19 cellular contexts compared by ENCODE assay signal in genomic region chr6:79993012-79993910, GRCh38. TPM values are rescaled to one million over a fixed set of nuclear protein-coding genes. Genes with fewer than 3 reads are reported as not detected.
DNase-seq lines count a peak whose midpoint lies in the region; ATAC-seq, FAIRE-seq and TF ChIP-seq lines count a peak whose summit lies in the region.
"Had no signal": no experiment of that assay in that cellular context is flagged by ENCODE, and none has a peak within 500 bp of the region (broad histone marks: within the 10 kb centered on the region; RNA-seq: fewer than 3 reads in every experiment).

No MANE protein-coding gene starts in this region.

- no peak for ATAC-seq in Right ventricle myocardium inferior
- peak; percentile 17 for ATAC-seq in stimulated activated memory B cell treated with anti-CD40 and anti-IgM and Interleukin-4, amounts not matched to agents 10 μg/mL and 1 μg/mL and 100 μg/mL, for 72 hours

- peak overlapping the region; percentile 10; the same call in 1 of the 2 replicates for H2BK12ac ChIP-seq in H1 (ENCODE audit: low read depth, low read length)

- H2BK15ac ChIP-seq in H1 (ENCODE audit: low read length) = no peak overlapping the region; the same call in 1 of the 2 replicates

- H3K56ac ChIP-seq in H1 (replicated peaks; ENCODE audit: insufficient read length, low read depth, low read length) = no peak overlapping the region

- H3K23me2 ChIP-seq in H1 (ENCODE audit: low read depth, low read length) = no peaks in the 10 kb centered on the region

- no peak for TF ChIP-seq EP300 in H1 (IDR thresholded peaks at IDR 0.05; ENCODE audit: borderline replicate concordance in 1 of 2, low read depth in 2 of 2, low read length in 2 of 2)

- H3K27me3 Mint-ChIP-seq in stimulated activated memory B cell treated with anti-CD40 and anti-IgM and Interleukin-4, amounts not matched to agents 10 μg/mL and 1 μg/mL and 100 μg/mL, for 72 hours = no peaks in the 10 kb centered on the region
- peaks cover 10% of the 10 kb centered on the region for H3K27me3 Mint-ChIP-seq in activated T-helper 1 cell treated with anti-CD3 and anti-CD28 coated beads, Interleukin-12 subunit alpha, Interleukin-12 subunit beta, Interleukin-2, Interleukin-4 antibody, amounts not matched to agents 30 ng/mL and 10 ng/mL and 1 ng/mL, durations not matched to agents 14 hours and 24 hours and 36 hours (ENCODE audit: insufficient read depth)

- FAIRE-seq in H1 (lab: Jason Lieb, UNC) = peak; percentile 39

- no peak overlapping the region; the same call in 1 of the 2 replicates for H4K8ac ChIP-seq in H1 (ENCODE audit: extremely low read depth, insufficient read depth, low read length)

- H3K4me2 ChIP-seq in H1 (ENCODE audit: insufficient read depth in 1 of 2, low read depth in 2 of 2, low read length in 2 of 2) = peak overlapping the region; percentile 34 to 48; a peak in 2 of 4 replicates

- H3K36me3 Mint-ChIP-seq in stimulated activated memory B cell treated with anti-CD40 and anti-IgM and Interleukin-4, amounts not matched to agents 10 μg/mL and 1 μg/mL and 100 μg/mL, for 72 hours = no peaks in the 10 kb centered on the region
- no peaks in the 10 kb centered on the region for H3K36me3 Mint-ChIP-seq in activated T-helper 1 cell treated with anti-CD3 and anti-CD28 coated beads, Interleukin-12 subunit alpha, Interleukin-12 subunit beta, Interleukin-2, Interleukin-4 antibody, amounts not matched to agents 30 ng/mL and 10 ng/mL and 1 ng/mL, durations not matched to agents 14 hours and 24 hours and 36 hours (ENCODE audit: low read depth)
- H3K36me3 Mint-ChIP-seq: CD4-positive, CD25-positive, alpha-beta regulatory T cell had no signal

- no peak overlapping the region for H3K4ac ChIP-seq in H1 (replicated peaks; ENCODE audit: insufficient read length, low read depth, low read length)

- H3K14ac ChIP-seq in H1 (ENCODE audit: insufficient read length) = no peak overlapping the region

- no peaks in the 10 kb centered on the region for H4K20me1 ChIP-seq in H1 (replicated peaks in 1 of 2; ENCODE audit: control insufficient read depth in 1 of 2, insufficient read depth in 2 of 2, low read length in 2 of 2)

- no peak overlapping the region for H3K4me3 ChIP-seq in NT2/D1 (ENCODE audit: insufficient read length, low read depth)
- peak overlapping the region in 1 of 4 experiments; percentile 40; a peak in 1 of 8 replicates for H3K4me3 ChIP-seq in H1 (ENCODE audit: extremely low read depth in 1 of 4, insufficient read depth in 2 of 4, low read depth in 3 of 4, low read length in 4 of 4)

- peak overlapping the region; percentile 43; the same call in 1 of the 2 replicates for H2BK20ac ChIP-seq in H1 (ENCODE audit: low read length)

- H2BK120ac ChIP-seq in H1 (replicated peaks; ENCODE audit: low read depth, low read length) = peak overlapping the region; percentile 43

- H3K9ac ChIP-seq in NT2/D1 (ENCODE audit: insufficient read length, low read depth) (no peak overlapping the region), H1 (replicated peaks in 1 of 4; ENCODE audit: extremely low read depth in 1 of 4, low read depth in 3 of 4, low read length in 3 of 4) (no peak overlapping the region)

- H3K79me2 ChIP-seq in H1 (ENCODE audit: control insufficient read depth in 1 of 2, insufficient read depth in 2 of 2, low read length in 2 of 2) = no peaks in the 10 kb centered on the region

- H3K4me1 ChIP-seq in NT2/D1 (ENCODE audit: insufficient read depth, insufficient read length) (no peaks in the 10 kb centered on the region), H1 (replicated peaks in 1 of 4; ENCODE audit: control insufficient read depth in 3 of 4, insufficient read depth in 4 of 4, low read length in 3 of 4) (peaks cover 5 to 13% (median 10%) of the 10 kb centered on the region in 4 experiments; a peak in 6 of 7 replicates)
- H3K4me1 ChIP-seq: BE2C had no signal

- peak overlapping the region; percentile 83; the same call in 1 of the 2 replicates for H2BK5ac ChIP-seq in H1 (ENCODE audit: low read depth, low read length)

- peak overlapping the region; percentile 2; the same call in 1 of the 2 replicates for H3K18ac ChIP-seq in H1 (ENCODE audit: extremely low read depth, low read length)

- H3K9me3 ChIP-seq in NT2/D1 (ENCODE audit: insufficient read depth, low read length) (no peaks in the 10 kb centered on the region), H1 (ENCODE audit: insufficient read depth in 2 of 2, low read depth in 1 of 2, low read length in 1 of 2) (0 out of 4 replicates have a peak, but pooled peaks cover 0 to 3% of the 10 kb centered on the region in 2 experiments)
- H3K9me3 ChIP-seq: BE2C had no signal

- no peak overlapping the region for H3K27ac ChIP-seq in H1 (ENCODE audit: low read depth, low read length)

- CTCF ChIA-PET in H1 (lab: Charles Lee; ENCODE audit: partially characterized antibody) = interaction anchor here (0.7 to 2.4 kb wide), 4 partner anchors 12 to 51 kb away, joined by 3 to 13 read pairs (median 4); no protein-coding TSS in a partner anchor

- intact Hi-C loops in Right ventricle myocardium inferior (cut with DNase I) = no loop called here
- intact Hi-C loops in cardiac septum (cut with DNase I) = no loop called here
- intact Hi-C loops in activated T-helper 1 cell treated with anti-CD3 and anti-CD28 coated beads, Interleukin-12 subunit alpha, Interleukin-12 subunit beta, Interleukin-2, Interleukin-4 antibody, amounts not matched to agents 30 ng/mL and 10 ng/mL and 1 ng/mL, durations not matched to agents 14 hours and 24 hours and 36 hours (cut with micrococcal nuclease) = no loop called here

- DNase-seq in Right ventricle myocardium inferior (ENCODE audit: missing footprints) (peak; percentile 30), cardiac septum (ENCODE audit: low spot score) (no peak), NT2/D1 (ENCODE audit: low read depth, low spot score) (peak; percentile 9), H1 (ENCODE audit: low read depth in 1 of 2, low spot score in 2 of 2) (peak in 1 of 2 experiments; percentile 54), NCI-H446 treated with DMSO at 0.1 percent for 48 hours (lab: John Stamatoyannopoulos, UW) (no peak), ureter (ENCODE audit: low spot score) (no peak)
- DNase-seq in activated T-helper 1 cell treated with anti-CD3 and anti-CD28 coated beads, Interleukin-12 subunit alpha, Interleukin-12 subunit beta, Interleukin-2, Interleukin-4 antibody, amounts not matched to agents 30 ng/mL and 10 ng/mL and 1 ng/mL, durations not matched to agents 14 hours and 24 hours and 36 hours (ENCODE audit: low spot score) = no peak
- DNase-seq: BE2C; CD4-positive, CD25-positive, alpha-beta regulatory T cell; COR-L47; DMS 273 treated with DMSO at 0.1 percent for 48 hours; GDM1; NCI-H1092; NCI-H1436 treated with DMSO at 0.1 percent for 48 hours; NCI-H2029 treated with DMSO at 0.1 percent for 48 hours; NCI-H2171; NCI-H446; SHP77 treated with DMSO at 0.1 percent for 48 hours had no signal

- H2AFZ ChIP-seq in H1 (ENCODE audit: low read length) = peak overlapping the region; percentile 89; the same call in 1 of the 2 replicates

- TF ChIP-seq RAD21 in H1 (IDR thresholded peaks at IDR 0.05 in 1 of 2, conservative IDR thresholded peaks at IDR 0.05 in 1 of 2; ENCODE audit: low read depth in 2 of 2, low read length in 2 of 2) = no peak

- no peaks in the 10 kb centered on the region for H3K79me1 ChIP-seq in H1 (ENCODE audit: low read depth, low read length)

- H3K27me3 ChIP-seq in NT2/D1 (ENCODE audit: insufficient read depth, insufficient read length) (no peaks in the 10 kb centered on the region), H1 (replicated peaks in 1 of 4; ENCODE audit: control insufficient read depth in 3 of 4, extremely low read depth in 1 of 4, insufficient read depth in 3 of 4, low read length in 3 of 4) (no peaks in the 10 kb centered on the region)
- H3K27me3 ChIP-seq: BE2C had no signal

- no peak overlapping the region for H4K91ac ChIP-seq in H1 (replicated peaks; ENCODE audit: insufficient read length, low read length)

- H3K36me3 ChIP-seq in NT2/D1 (ENCODE audit: insufficient read depth, insufficient read length, low read length) = no peaks in the 10 kb centered on the region
- H3K36me3 ChIP-seq in H1 (ENCODE audit: control insufficient read depth in 2 of 4, insufficient read depth in 4 of 4, low read length in 3 of 4) = no peaks in the 10 kb centered on the region
- H3K36me3 ChIP-seq: BE2C had no signal

- H3K27ac Mint-ChIP-seq in stimulated activated memory B cell treated with anti-CD40 and anti-IgM and Interleukin-4, amounts not matched to agents 10 μg/mL and 1 μg/mL and 100 μg/mL, for 72 hours = no peak overlapping the region
- H3K27ac Mint-ChIP-seq in activated T-helper 1 cell treated with anti-CD3 and anti-CD28 coated beads, Interleukin-12 subunit alpha, Interleukin-12 subunit beta, Interleukin-2, Interleukin-4 antibody, amounts not matched to agents 30 ng/mL and 10 ng/mL and 1 ng/mL, durations not matched to agents 14 hours and 24 hours and 36 hours = no peak overlapping the region
- H3K27ac Mint-ChIP-seq: CD4-positive, CD25-positive, alpha-beta regulatory T cell had no signal

- peaks cover 3% of the 10 kb centered on the region for H3K9me3 Mint-ChIP-seq in stimulated activated memory B cell treated with anti-CD40 and anti-IgM and Interleukin-4, amounts not matched to agents 10 μg/mL and 1 μg/mL and 100 μg/mL, for 72 hours
- no peaks in the 10 kb centered on the region for H3K9me3 Mint-ChIP-seq in activated T-helper 1 cell treated with anti-CD3 and anti-CD28 coated beads, Interleukin-12 subunit alpha, Interleukin-12 subunit beta, Interleukin-2, Interleukin-4 antibody, amounts not matched to agents 30 ng/mL and 10 ng/mL and 1 ng/mL, durations not matched to agents 14 hours and 24 hours and 36 hours

- H3K4me1 Mint-ChIP-seq in stimulated activated memory B cell treated with anti-CD40 and anti-IgM and Interleukin-4, amounts not matched to agents 10 μg/mL and 1 μg/mL and 100 μg/mL, for 72 hours = no peaks in the 10 kb centered on the region
- no peaks in the 10 kb centered on the region for H3K4me1 Mint-ChIP-seq in activated T-helper 1 cell treated with anti-CD3 and anti-CD28 coated beads, Interleukin-12 subunit alpha, Interleukin-12 subunit beta, Interleukin-2, Interleukin-4 antibody, amounts not matched to agents 30 ng/mL and 10 ng/mL and 1 ng/mL, durations not matched to agents 14 hours and 24 hours and 36 hours (ENCODE audit: low read depth)
- H3K4me1 Mint-ChIP-seq: CD4-positive, CD25-positive, alpha-beta regulatory T cell had no signal

- H2AK5ac ChIP-seq in H1 (ENCODE audit: low read depth, low read length) = no peak overlapping the region

- POLR2A ChIA-PET in H1 (lab: Charles Lee; ENCODE audit: partially characterized antibody) = interaction anchor here (0.6 to 3.2 kb wide), 7 partner anchors 10 to 113 kb away, joined by 3 to 16 read pairs (median 3); partner anchors contain the start of genes BCKDHB, ELOVL4 and TTK

- peak overlapping the region; percentile 36 for H4K5ac ChIP-seq in H1 (ENCODE audit: insufficient read length, low read depth, low read length)

- no peak for TF ChIP-seq CTCF in H1 (IDR thresholded peaks at IDR 0.05; ENCODE audit: control extremely low read depth in 1 of 3, insufficient read depth in 1 of 3, low read depth in 1 of 3, low read length in 3 of 3)

- WGBS in H1 (ENCODE audit: extremely low coverage in 1 of 2, insufficient coverage in 1 of 2, insufficient read length in 1 of 2, insufficient replicate concordance in 2 of 2, low coverage in 1 of 2, low lambda C conversion rate in 2 of 2, missing lambda C conversion rate in 1 of 2), 2 experiments = 9% methylated on average over 2 of the region's 2 CpGs; no CpG with 5 or more reads in 1 of the 2 experiments

- TF ChIP-seq POLR2A in H1 (IDR thresholded peaks at IDR 0.05; ENCODE audit: control extremely low read depth in 1 of 2, low read depth in 2 of 2, low read length in 2 of 2) = no peak

- no peak overlapping the region for H3K4me3 Mint-ChIP-seq in stimulated activated memory B cell treated with anti-CD40 and anti-IgM and Interleukin-4, amounts not matched to agents 10 μg/mL and 1 μg/mL and 100 μg/mL, for 72 hours
- no peak overlapping the region for H3K4me3 Mint-ChIP-seq in activated T-helper 1 cell treated with anti-CD3 and anti-CD28 coated beads, Interleukin-12 subunit alpha, Interleukin-12 subunit beta, Interleukin-2, Interleukin-4 antibody, amounts not matched to agents 30 ng/mL and 10 ng/mL and 1 ng/mL, durations not matched to agents 14 hours and 24 hours and 36 hours
- H3K4me3 Mint-ChIP-seq: CD4-positive, CD25-positive, alpha-beta regulatory T cell had no signal

- no peak overlapping the region for H3K23ac ChIP-seq in H1 (ENCODE audit: insufficient read length)

RNA-seq across cellular contexts. Expression of gene TTK, which starts 11.2 kb away (rescaled TPM):
- 0.43 TPM for total RNA-seq in Right ventricle myocardium inferior
- total RNA-seq in cardiac septum = 0.22 TPM
- total RNA-seq in H1 (2021; fragmentation: NEBNext Ultra II Directional; extraction: Animal tissue kit (Norgen Biotek cat#: 25700)) = 62.2 and 63.2 TPM in 2 replicates
- polyA plus RNA-seq in H1 (2011; rRNA removed) = 6.3 and 11.9 TPM in 2 replicates
- 18.0 TPM for polyA plus RNA-seq in H1 (2011; cell fraction: cytosol; rRNA removed)
- 7.1 TPM for polyA plus RNA-seq in H1 (2011; cell fraction: nucleus; rRNA removed)
- 17.4 to 40.2 TPM (median 21.4 TPM) in 4 replicates for polyA plus RNA-seq in H1 (2012, experiment 1 of 2)
- 2.8 TPM for polyA plus RNA-seq in H1 (2012, experiment 2 of 2)
- 42.2 TPM for polyA plus RNA-seq in H1 (2013, experiment 1 of 2)
- polyA plus RNA-seq in H1 (2013, experiment 2 of 2) = 39.6 TPM
- 23.2 and 38.5 TPM in 2 replicates for polyA minus RNA-seq in H1 (2011; rRNA and poly(A)+ RNA removed)
- 25.9 TPM for polyA minus RNA-seq in H1 (2011; cell fraction: cytosol; rRNA and poly(A)+ RNA removed)
- polyA minus RNA-seq in H1 (2011; cell fraction: nucleus; rRNA and poly(A)+ RNA removed) = 49.3 TPM
- 22.4 and 23.5 TPM in 2 replicates for total RNA-seq in activated T-helper 1 cell treated with anti-CD3 and anti-CD28 coated beads, Interleukin-12 subunit alpha, Interleukin-12 subunit beta, Interleukin-2, Interleukin-4 antibody, amounts not matched to agents 30 ng/mL and 10 ng/mL and 1 ng/mL, durations not matched to agents 14 hours and 24 hours and 36 hours
- 1.5 TPM for total RNA-seq in ureter

RNA-seq across cellular contexts. Expression of gene ELOVL4, which starts 45.9 kb away (rescaled TPM):
- total RNA-seq in Right ventricle myocardium inferior (0.41 TPM), cardiac septum (0.35 TPM), ureter (1.4 TPM)
- 15.0 and 15.1 TPM in 2 replicates for total RNA-seq in H1 (2021; fragmentation: NEBNext Ultra II Directional; extraction: Animal tissue kit (Norgen Biotek cat#: 25700))
- 1.8 and 2.0 TPM in 2 replicates for polyA plus RNA-seq in H1 (2011; rRNA removed)
- polyA plus RNA-seq in H1 (2011; cell fraction: cytosol; rRNA removed) = 3.0 TPM
- polyA plus RNA-seq in H1 (2011; cell fraction: nucleus; rRNA removed) = 1.1 TPM
- polyA plus RNA-seq in H1 (2012, experiment 1 of 2) = 4.6 to 10.6 TPM (median 5.9 TPM) in 4 replicates
- polyA plus RNA-seq in H1 (2012, experiment 2 of 2) = 2.0 TPM
- polyA plus RNA-seq in H1 (2013, experiment 1 of 2) = 15.3 TPM
- 17.1 TPM for polyA plus RNA-seq in H1 (2013, experiment 2 of 2)
- polyA minus RNA-seq in H1 (2011; rRNA and poly(A)+ RNA removed) = 3.2 and 3.8 TPM in 2 replicates
- polyA minus RNA-seq in H1 (2011; cell fraction: cytosol; rRNA and poly(A)+ RNA removed) = 6.2 TPM
- 3.4 TPM for polyA minus RNA-seq in H1 (2011; cell fraction: nucleus; rRNA and poly(A)+ RNA removed)
- total RNA-seq in activated T-helper 1 cell treated with anti-CD3 and anti-CD28 coated beads, Interleukin-12 subunit alpha, Interleukin-12 subunit beta, Interleukin-2, Interleukin-4 antibody, amounts not matched to agents 30 ng/mL and 10 ng/mL and 1 ng/mL, durations not matched to agents 14 hours and 24 hours and 36 hours = 2.0 and 2.1 TPM in 2 replicates
- total RNA-seq: CD4-positive, CD25-positive, alpha-beta regulatory T cell had no signal

Comparison
In these comparisons a context has a peak if more than half of its experiments do, and no peak if none do; other contexts are left out.
1. DNase-seq: peak in Right ventricle myocardium inferior (single experiment) and NT2/D1 (single experiment); none in cardiac septum (single experiment), activated T-helper 1 cell treated with anti-CD3 and anti-CD28 coated beads, Interleukin-12 subunit alpha, Interleukin-12 subunit beta, Interleukin-2, Interleukin-4 antibody, amounts not matched to agents 30 ng/mL and 10 ng/mL and 1 ng/mL, durations not matched to agents 14 hours and 24 hours and 36 hours (single experiment), NCI-H446 treated with DMSO at 0.1 percent for 48 hours (single experiment) and ureter (single experiment).